In the genomic region with DNA sequence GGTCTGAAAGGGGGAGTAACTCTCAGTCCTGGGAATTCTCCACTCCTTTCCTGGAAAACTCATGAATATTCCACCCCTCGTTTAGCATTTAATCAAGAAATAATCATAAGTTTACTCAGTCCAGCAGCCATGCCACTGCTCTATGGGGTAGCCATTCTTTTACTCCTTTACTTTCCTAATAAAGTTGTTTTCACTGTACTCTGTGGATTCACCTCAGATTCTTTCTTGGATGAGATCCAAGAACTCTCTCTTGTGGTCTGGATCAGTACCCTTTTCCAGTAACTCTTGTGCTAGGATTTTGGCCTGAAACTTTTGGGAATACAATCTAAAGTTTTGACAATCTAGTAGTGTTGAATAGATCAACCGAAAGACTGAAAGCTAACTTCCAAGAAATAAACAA, we compare ENCODE assay signal across 31 cellular contexts. TPM values are rescaled to one million over a fixed set of nuclear protein-coding genes. Genes with fewer than 3 reads are reported as not detected.
"Had no signal": no experiment of that assay in that cellular context is flagged by ENCODE, and none has a peak within 500 bp of the region (broad histone marks: within the 10 kb centered on the region; RNA-seq: fewer than 3 reads in every experiment).

No MANE protein-coding gene starts in this region.

- H3K27ac Mint-ChIP-seq: activated CD4-positive, alpha-beta T cell treated with anti-CD3 and anti-CD28 coated beads, Interleukin-2, amount 10 ng/mL, durations not matched to agents 7 days and 5 days; activated CD8-positive, alpha-beta T cell treated with anti-CD3 and anti-CD28 coated beads, Interleukin-2, amount 10 ng/mL, durations not matched to agents 7 days and 5 days; activated naive CD4-positive, alpha-beta T cell treated with anti-CD3 and anti-CD28 coated beads for 36 hours; activated naive CD8-positive, alpha-beta T cell treated with anti-CD3 and anti-CD28 coated beads, Interleukin-2, amount 50 U/mL, for 24 hours; activated T-helper 2 cell treated with anti-CD3 and anti-CD28 coated beads, Interferon-gamma antibody, Interleukin-2, Interleukin-4, amounts not matched to agents 10 μg/mL and 5 μg/mL and 100 μg/mL, durations not matched to agents 14 hours and 24 hours and 36 hours; immature natural killer cell; natural killer cell; stimulated activated effector memory CD8-positive, alpha-beta T cell treated with anti-CD3 and anti-CD28 coated beads, Interleukin-12 subunit alpha, Interleukin-12 subunit beta, amount 100 ng/mL, for 72 hours; T-cell; T-helper 2 cell treated with Interferon-gamma antibody and Interleukin-4, amounts not matched to agents 5 μg/mL and 100 μg/mL, for 36 hours had no signal

- H3K4me3 Mint-ChIP-seq: activated CD4-positive, alpha-beta T cell treated with anti-CD3 and anti-CD28 coated beads, Interleukin-2, amount 10 ng/mL, durations not matched to agents 7 days and 5 days; activated CD8-positive, alpha-beta T cell treated with anti-CD3 and anti-CD28 coated beads, Interleukin-2, amount 10 ng/mL, durations not matched to agents 7 days and 5 days; activated naive CD4-positive, alpha-beta T cell treated with anti-CD3 and anti-CD28 coated beads for 36 hours; activated naive CD8-positive, alpha-beta T cell treated with anti-CD3 and anti-CD28 coated beads, Interleukin-2, amount 50 U/mL, for 24 hours; immature natural killer cell; natural killer cell; stimulated activated effector memory CD8-positive, alpha-beta T cell treated with anti-CD3 and anti-CD28 coated beads, Interleukin-12 subunit alpha, Interleukin-12 subunit beta, amount 100 ng/mL, for 72 hours; T-cell; T-helper 2 cell treated with Interferon-gamma antibody and Interleukin-4, amounts not matched to agents 5 μg/mL and 100 μg/mL, for 36 hours had no signal

- H3K4me3 ChIP-seq: breast epithelium, pancreas, right lobe of liver, skin epidermis, stomach, suprapubic skin, tibial nerve had no signal

- H3K36me3 ChIP-seq: breast epithelium, neutrophil, pancreas, right lobe of liver, stomach, suprapubic skin, tibial nerve, WERI-Rb-1 had no signal

- H3K4me1 Mint-ChIP-seq: activated CD4-positive, alpha-beta T cell treated with anti-CD3 and anti-CD28 coated beads, Interleukin-2, amount 10 ng/mL, durations not matched to agents 7 days and 5 days; activated naive CD8-positive, alpha-beta T cell treated with anti-CD3 and anti-CD28 coated beads, Interleukin-2, amount 50 U/mL, for 24 hours; immature natural killer cell; natural killer cell; stimulated activated effector memory CD8-positive, alpha-beta T cell treated with anti-CD3 and anti-CD28 coated beads, Interleukin-12 subunit alpha, Interleukin-12 subunit beta, amount 100 ng/mL, for 72 hours; T-cell had no signal

- H3K27me3 Mint-ChIP-seq: activated CD4-positive, alpha-beta T cell treated with anti-CD3 and anti-CD28 coated beads, Interleukin-2, amount 10 ng/mL, durations not matched to agents 7 days and 5 days had no signal

- H3K36me3 Mint-ChIP-seq: immature natural killer cell; natural killer cell; stimulated activated effector memory CD8-positive, alpha-beta T cell treated with anti-CD3 and anti-CD28 coated beads, Interleukin-12 subunit alpha, Interleukin-12 subunit beta, amount 100 ng/mL, for 72 hours; T-cell had no signal

- ATAC-seq: activated CD8-positive, alpha-beta T cell treated with anti-CD3 and anti-CD28 coated beads, Interleukin-2, amount 10 ng/mL, durations not matched to agents 7 days and 5 days; activated naive CD8-positive, alpha-beta T cell treated with anti-CD3 and anti-CD28 coated beads, Interleukin-2, amount 50 U/mL, for 24 hours; left lobe of liver; natural killer cell; pancreas; right lobe of liver; stimulated activated effector memory CD8-positive, alpha-beta T cell treated with anti-CD3 and anti-CD28 coated beads, Interleukin-12 subunit alpha, Interleukin-12 subunit beta, amount 100 ng/mL, for 72 hours; T-cell had no signal

- H3K4me2 ChIP-seq: SK-N-SH had no signal

- H3K4me1 ChIP-seq: breast epithelium, pancreas, suprapubic skin, tibial nerve had no signal

- H3K9me2 ChIP-seq: SK-N-SH had no signal

- DNase-seq: activated CD4-positive, alpha-beta T cell treated with anti-CD3 and anti-CD28 coated beads, Interleukin-2, amount 10 ng/mL, durations not matched to agents 7 days and 5 days; activated CD4-positive, CD25-positive, alpha-beta regulatory T cell treated with anti-CD3 and anti-CD28 coated beads, Interleukin-2, amount 50 U/mL, for 72 hours; activated CD8-positive, alpha-beta T cell treated with anti-CD3 and anti-CD28 coated beads, Interleukin-2, amount 10 ng/mL, durations not matched to agents 7 days and 5 days; activated naive CD4-positive, alpha-beta T cell treated with anti-CD3 and anti-CD28 coated beads for 36 hours; activated naive CD8-positive, alpha-beta T cell treated with anti-CD3 and anti-CD28 coated beads, Interleukin-2, amount 50 U/mL, for 24 hours; anterior cingulate cortex; cortex of kidney; foreskin melanocyte; immature natural killer cell; natural killer cell; pancreas; right lobe of liver; SK-N-SH; stimulated activated CD4-positive, alpha-beta T cell treated with anti-CD3 and anti-CD28 coated beads, Interleukin-2, amount 100 ng/mL, for 24 hours; stomach; T-cell; WERI-Rb-1 had no signal

- H3K27me3 ChIP-seq: breast epithelium, neutrophil, pancreas, right lobe of liver, stomach, suprapubic skin, tibial nerve had no signal

- H3K27ac ChIP-seq: breast epithelium, epithelial cell of prostate, neutrophil, pancreas, right lobe of liver, stomach, suprapubic skin, tibial nerve, WERI-Rb-1 had no signal

- H3K9me3 ChIP-seq: breast epithelium, neutrophil, pancreas, right lobe of liver, SK-N-SH, stomach, suprapubic skin, tibial nerve had no signal

- H3K9me3 Mint-ChIP-seq: activated CD4-positive, alpha-beta T cell treated with anti-CD3 and anti-CD28 coated beads, Interleukin-2, amount 10 ng/mL, durations not matched to agents 7 days and 5 days; activated naive CD4-positive, alpha-beta T cell treated with anti-CD3 and anti-CD28 coated beads for 36 hours; activated naive CD8-positive, alpha-beta T cell treated with anti-CD3 and anti-CD28 coated beads, Interleukin-2, amount 50 U/mL, for 24 hours; activated T-helper 2 cell treated with anti-CD3 and anti-CD28 coated beads, Interferon-gamma antibody, Interleukin-2, Interleukin-4, amounts not matched to agents 10 μg/mL and 5 μg/mL and 100 μg/mL, durations not matched to agents 14 hours and 24 hours and 36 hours; natural killer cell; stimulated activated effector memory CD8-positive, alpha-beta T cell treated with anti-CD3 and anti-CD28 coated beads, Interleukin-12 subunit alpha, Interleukin-12 subunit beta, amount 100 ng/mL, for 72 hours; T-cell; T-helper 2 cell treated with Interferon-gamma antibody and Interleukin-4, amounts not matched to agents 5 μg/mL and 100 μg/mL, for 36 hours had no signal

- H3K9ac ChIP-seq: SK-N-SH had no signal

RNA-seq across cellular contexts. Expression of gene ASIC5, which starts 54.9 kb away (rescaled TPM):
- total RNA-seq: activated CD4-positive, alpha-beta T cell treated with anti-CD3 and anti-CD28 coated beads, Interleukin-2, amount 10 ng/mL, durations not matched to agents 7 days and 5 days; activated CD8-positive, alpha-beta T cell treated with anti-CD3 and anti-CD28 coated beads, Interleukin-2, amount 10 ng/mL, durations not matched to agents 7 days and 5 days; activated naive CD4-positive, alpha-beta T cell treated with anti-CD3 and anti-CD28 coated beads for 36 hours; activated T-helper 2 cell treated with anti-CD3 and anti-CD28 coated beads, Interferon-gamma antibody, Interleukin-2, Interleukin-4, amounts not matched to agents 10 μg/mL and 5 μg/mL and 100 μg/mL, durations not matched to agents 14 hours and 24 hours and 36 hours; breast epithelium; kidney epithelial cell; left lobe of liver; lung microvascular endothelial cell; natural killer cell; pancreas; pulmonary artery endothelial cell; right lobe of liver; stomach; suprapubic skin; T-cell; tibial nerve; urinary bladder had no signal
- polyA plus RNA-seq: immature natural killer cell, pancreas, SK-N-SH, stomach, urinary bladder had no signal
